ENCODE assay signal across 16 cellular contexts in the genomic region with DNA sequence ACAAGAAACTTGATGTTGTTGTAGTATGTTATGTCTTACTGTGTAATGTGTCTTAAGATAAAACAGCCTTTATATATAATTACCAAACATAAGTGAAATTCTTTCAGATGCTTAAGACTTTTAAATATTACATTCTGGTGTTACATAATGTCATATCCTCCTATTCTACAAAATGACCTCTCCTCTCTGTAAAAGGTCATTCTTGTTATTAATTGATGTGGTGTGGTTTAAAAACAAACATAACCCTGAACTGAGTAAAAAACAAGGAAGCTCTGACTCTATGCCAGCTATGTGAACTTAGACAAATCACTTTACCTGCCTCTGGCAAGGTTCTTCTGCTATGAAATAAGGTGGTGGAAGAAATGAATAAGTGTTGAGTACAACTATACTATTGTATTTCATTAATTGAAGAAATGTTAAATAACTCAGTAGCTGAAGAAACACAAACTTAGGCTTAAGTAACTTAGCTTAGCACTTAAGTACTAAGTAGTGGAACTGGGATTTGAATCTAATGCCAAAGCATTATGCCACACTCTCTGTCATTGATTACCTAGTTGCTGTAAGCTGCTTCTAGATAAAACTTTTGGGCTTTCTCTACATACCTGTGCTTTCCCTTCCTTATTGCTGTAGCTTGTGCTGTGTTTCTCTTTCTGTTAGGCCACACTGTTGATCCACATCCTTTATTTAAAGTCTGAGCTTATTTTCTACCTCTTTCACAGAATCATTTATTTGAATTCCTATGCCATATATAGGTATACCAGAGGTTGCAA. TPM values are rescaled to one million over a fixed set of nuclear protein-coding genes. Genes with fewer than 3 reads are reported as not detected.
DNase-seq lines count a peak whose midpoint lies in the region; ATAC-seq and TF ChIP-seq lines count a peak whose summit lies in the region.
"Had no signal": no experiment of that assay in that cellular context is flagged by ENCODE, and none has a peak within 500 bp of the region (broad histone marks: within the 10 kb centered on the region; RNA-seq: fewer than 3 reads in every experiment).

No MANE protein-coding gene starts in this region.

- H3K27me3 ChIP-seq in Peyer's patch (no peaks in the 10 kb centered on the region), skeletal muscle tissue (ENCODE audit: control insufficient read depth in 3 of 3, insufficient read depth in 3 of 3, low read length in 3 of 3) (no peaks in the 10 kb centered on the region)
- H3K27me3 ChIP-seq: BLaER1 treated with 17β-estradiol and CSF1 and Interleukin-3, amounts not matched to agents 10 nM and 100 nM had no signal

- no peak overlapping the region for H3K4me3 Mint-ChIP-seq in activated T-helper 2 cell treated with anti-CD3 and anti-CD28 coated beads, Interferon-gamma antibody, Interleukin-2, Interleukin-4, amounts not matched to agents 10 μg/mL and 5 μg/mL and 100 μg/mL, durations not matched to agents 14 hours and 24 hours and 36 hours (ENCODE audit: low read depth)
- H3K4me3 Mint-ChIP-seq: activated naive CD8-positive, alpha-beta T cell treated with anti-CD3 and anti-CD28 coated beads, Interleukin-2, amount 10 ng/mL, durations not matched to agents 7 days and 5 days; stimulated activated naive CD8-positive, alpha-beta T cell treated with anti-CD3 and anti-CD28 coated beads, Interleukin-15, amount 100 ng/mL, for 72 hours had no signal

- peaks cover 0 to 18% (median 0%) of the 10 kb centered on the region in 4 donors for H3K4me1 ChIP-seq in Peyer's patch
- H3K4me1 ChIP-seq in skeletal muscle tissue (ENCODE audit: control insufficient read depth in 3 of 3, insufficient read depth in 3 of 3, low read length in 3 of 3): peaks cover 0 to 21% (median 5%) of the 10 kb centered on the region in 3 donors
- H3K4me1 ChIP-seq: BLaER1 treated with 17β-estradiol and CSF1 and Interleukin-3, amounts not matched to agents 10 nM and 100 nM had no signal

- H3K9ac ChIP-seq in skeletal muscle tissue (ENCODE audit: low read depth in 1 of 3, low read length in 3 of 3): peak overlapping the region; percentile 35 to 88 (median 73)
- H3K9ac ChIP-seq: BLaER1 treated with 17β-estradiol and CSF1 and Interleukin-3, amounts not matched to agents 10 nM and 100 nM had no signal

- peaks cover 4% of the 10 kb centered on the region for H3K4me1 Mint-ChIP-seq in activated T-helper 2 cell treated with anti-CD3 and anti-CD28 coated beads, Interferon-gamma antibody, Interleukin-2, Interleukin-4, amounts not matched to agents 10 μg/mL and 5 μg/mL and 100 μg/mL, durations not matched to agents 14 hours and 24 hours and 36 hours (ENCODE audit: low read depth)

- H3K27ac Mint-ChIP-seq in activated T-helper 2 cell treated with anti-CD3 and anti-CD28 coated beads, Interferon-gamma antibody, Interleukin-2, Interleukin-4, amounts not matched to agents 10 μg/mL and 5 μg/mL and 100 μg/mL, durations not matched to agents 14 hours and 24 hours and 36 hours: no peak overlapping the region
- H3K27ac Mint-ChIP-seq: activated naive CD8-positive, alpha-beta T cell treated with anti-CD3 and anti-CD28 coated beads, Interleukin-2, amount 10 ng/mL, durations not matched to agents 7 days and 5 days; effector memory CD8-positive, alpha-beta T cell had no signal

- ATAC-seq in GM18520 (IDR thresholded peaks at IDR 0.05; ENCODE audit: unreplicated experiment): peak; percentile 54
- ATAC-seq: effector memory CD8-positive, alpha-beta T cell; stimulated activated naive CD8-positive, alpha-beta T cell treated with anti-CD3 and anti-CD28 coated beads, Interleukin-15, amount 100 ng/mL, for 72 hours had no signal

- no peaks in the 10 kb centered on the region for H3K9me3 ChIP-seq in Peyer's patch
- no peaks in the 10 kb centered on the region for H3K9me3 ChIP-seq in skeletal muscle tissue (ENCODE audit: control insufficient read depth in 3 of 3, low read length in 3 of 3)
- H3K9me3 ChIP-seq: BLaER1 treated with 17β-estradiol and CSF1 and Interleukin-3, amounts not matched to agents 10 nM and 100 nM had no signal

- no peak for TF ChIP-seq CTCF in Peyer's patch (IDR thresholded peaks at IDR 0.05)

- H3K27me3 Mint-ChIP-seq in activated T-helper 2 cell treated with anti-CD3 and anti-CD28 coated beads, Interferon-gamma antibody, Interleukin-2, Interleukin-4, amounts not matched to agents 10 μg/mL and 5 μg/mL and 100 μg/mL, durations not matched to agents 14 hours and 24 hours and 36 hours (ENCODE audit: low read depth): no peaks in the 10 kb centered on the region
- H3K27me3 Mint-ChIP-seq: activated naive CD8-positive, alpha-beta T cell treated with anti-CD3 and anti-CD28 coated beads, Interleukin-2, amount 10 ng/mL, durations not matched to agents 7 days and 5 days; stimulated activated naive CD8-positive, alpha-beta T cell treated with anti-CD3 and anti-CD28 coated beads, Interleukin-15, amount 100 ng/mL, for 72 hours had no signal

- intact Hi-C loops in activated T-helper 2 cell treated with anti-CD3 and anti-CD28 coated beads, Interferon-gamma antibody, Interleukin-2, Interleukin-4, amounts not matched to agents 10 μg/mL and 5 μg/mL and 100 μg/mL, durations not matched to agents 14 hours and 24 hours and 36 hours (cut with micrococcal nuclease): no loop called here

- H3K36me3 Mint-ChIP-seq in activated T-helper 2 cell treated with anti-CD3 and anti-CD28 coated beads, Interferon-gamma antibody, Interleukin-2, Interleukin-4, amounts not matched to agents 10 μg/mL and 5 μg/mL and 100 μg/mL, durations not matched to agents 14 hours and 24 hours and 36 hours (ENCODE audit: low read depth): no peaks in the 10 kb centered on the region

- H3K27ac ChIP-seq in Peyer's patch: peak overlapping the region in 3 of 4 donors; percentile 34 to 78 (median 57)
- H3K27ac ChIP-seq in skeletal muscle tissue (ENCODE audit: low read depth, low read length): peak overlapping the region; percentile 63
- H3K27ac ChIP-seq: BLaER1 treated with 17β-estradiol and CSF1 and Interleukin-3, amounts not matched to agents 10 nM and 100 nM had no signal

- no peak for DNase-seq in Peyer's patch
- peak; percentile 10 for DNase-seq in left kidney (ENCODE audit: low read depth, low spot score)
- no peak for DNase-seq in pons (ENCODE audit: low spot score)
- no peak for DNase-seq in RKO (ENCODE audit: low spot score)
- no peak for DNase-seq in activated T-helper 2 cell treated with anti-CD3 and anti-CD28 coated beads, Interferon-gamma antibody, Interleukin-2, Interleukin-4, amounts not matched to agents 10 μg/mL and 5 μg/mL and 100 μg/mL, durations not matched to agents 14 hours and 24 hours and 36 hours (ENCODE audit: low spot score)
- DNase-seq in SW480 (ENCODE audit: low spot score): no peak
- DNase-seq: activated naive CD8-positive, alpha-beta T cell treated with anti-CD3 and anti-CD28 coated beads, Interleukin-2, amount 10 ng/mL, durations not matched to agents 7 days and 5 days; effector memory CD8-positive, alpha-beta T cell; NCI-H187 treated with DMSO at 0.1 percent for 48 hours; stimulated activated naive CD8-positive, alpha-beta T cell treated with anti-CD3 and anti-CD28 coated beads, Interleukin-15, amount 100 ng/mL, for 72 hours; T-helper 9 cell had no signal

- TF ChIP-seq POLR2A in Peyer's patch (IDR thresholded peaks at IDR 0.05): no peak

- no peaks in the 10 kb centered on the region for H3K9me3 Mint-ChIP-seq in activated T-helper 2 cell treated with anti-CD3 and anti-CD28 coated beads, Interferon-gamma antibody, Interleukin-2, Interleukin-4, amounts not matched to agents 10 μg/mL and 5 μg/mL and 100 μg/mL, durations not matched to agents 14 hours and 24 hours and 36 hours
- H3K9me3 Mint-ChIP-seq: activated naive CD8-positive, alpha-beta T cell treated with anti-CD3 and anti-CD28 coated beads, Interleukin-2, amount 10 ng/mL, durations not matched to agents 7 days and 5 days; effector memory CD8-positive, alpha-beta T cell; neural crest cell; stimulated activated naive CD8-positive, alpha-beta T cell treated with anti-CD3 and anti-CD28 coated beads, Interleukin-15, amount 100 ng/mL, for 72 hours had no signal

- no peak overlapping the region for H3K4me3 ChIP-seq in Peyer's patch
- H3K4me3 ChIP-seq in skeletal muscle tissue (ENCODE audit: low read length in 3 of 3): peak overlapping the region in 2 of 3 donors; percentile 56 to 79
- H3K4me3 ChIP-seq: BLaER1 treated with 17β-estradiol and CSF1 and Interleukin-3, amounts not matched to agents 10 nM and 100 nM had no signal

- H3K36me3 ChIP-seq in Peyer's patch (no peaks in the 10 kb centered on the region), skeletal muscle tissue (ENCODE audit: control insufficient read depth in 3 of 3, insufficient read depth in 3 of 3, low read length in 3 of 3) (no peaks in the 10 kb centered on the region)

RNA-seq across cellular contexts. Expression of gene ANGPTL1, which starts 0.9 kb away (rescaled TPM):
- total RNA-seq in Peyer's patch (10 to 100 TPM in 3 of 4 donors, 1 to 10 TPM in 1; 7.2 to 17.0 (median 13.9) TPM), skeletal muscle tissue (47.5 TPM)
- total RNA-seq in activated T-helper 2 cell treated with anti-CD3 and anti-CD28 coated beads, Interferon-gamma antibody, Interleukin-2, Interleukin-4, amounts not matched to agents 10 μg/mL and 5 μg/mL and 100 μg/mL, durations not matched to agents 14 hours and 24 hours and 36 hours: not detected in 2 replicates
- total RNA-seq: activated CD8-positive, alpha-beta memory T cell treated with anti-CD3 and anti-CD28 coated beads for 36 hours; activated naive CD8-positive, alpha-beta T cell treated with anti-CD3 and anti-CD28 coated beads, Interleukin-2, amount 10 ng/mL, durations not matched to agents 7 days and 5 days had no signal

Comparison
In these comparisons a context has a peak if more than half of its experiments do, and no peak if none do; other contexts are left out.
1. H3K4me3 ChIP-seq: peak in skeletal muscle tissue (2 of 3); none in Peyer's patch (0 of 4).